21 cellular contexts compared by ENCODE assay signal in genomic region chr1:25492323-25492722, GRCh38. TPM values are rescaled to one million over a fixed set of nuclear protein-coding genes. Genes with fewer than 3 reads are reported as not detected.
DNase-seq lines count a peak whose midpoint lies in the region; ATAC-seq and TF ChIP-seq lines count a peak whose summit lies in the region.
"Had no signal": no experiment of that assay in that cellular context is flagged by ENCODE, and none has a peak within 500 bp of the region (broad histone marks: within the 10 kb centered on the region; RNA-seq: fewer than 3 reads in every experiment).

No MANE protein-coding gene starts in this region.

- H3K23ac ChIP-seq in H9 (ENCODE audit: insufficient read length, low read depth, low read length): no peak overlapping the region

- H4K8ac ChIP-seq in H9 (replicated peaks; ENCODE audit: insufficient read length, low read depth, low read length): no peak overlapping the region

- no CpG with 5 or more reads among the region's 8 CpGs for WGBS in H9 (ENCODE audit: extremely low coverage, insufficient read length, low lambda C conversion rate)
- WGBS in esophagus muscularis mucosa: 78% methylated on average over 8 of the region's 8 CpGs

- TF ChIP-seq EP300 in esophagus muscularis mucosa (IDR thresholded peaks at IDR 0.05): no peak

- H2BK20ac ChIP-seq in H9 (ENCODE audit: low read depth, low read length, poor library complexity, severe bottlenecking): no peak overlapping the region

- no peak overlapping the region for H2BK5ac ChIP-seq in H9 (ENCODE audit: insufficient read length, low read length)

- no peak overlapping the region for H3K4me2 ChIP-seq in H9 (ENCODE audit: insufficient read depth, insufficient read length, low read length)

- H3K4me1 ChIP-seq in H9 (ENCODE audit: insufficient read depth, low read length): no peaks in the 10 kb centered on the region
- H3K4me1 ChIP-seq in esophagus muscularis mucosa: peaks cover 0 to 17% (median 5%) of the 10 kb centered on the region in 4 donors
- H3K4me1 ChIP-seq: HAP-1 had no signal

- peak overlapping the region; percentile 20 for H3K27ac Mint-ChIP-seq in CD4-positive, alpha-beta T cell
- H3K27ac Mint-ChIP-seq in H9 (peak overlapping the region in 2 of 3 experiments; percentile 42 to 58; a peak in 2 of 7 replicates), chondrocyte (ENCODE audit: unreplicated experiment) (peak overlapping the region; percentile 0)

- intact Hi-C loops in CD4-positive, alpha-beta T cell (cut with DNase I, micrococcal nuclease): no loop called here
- intact Hi-C loops in esophagus muscularis mucosa (cut with DNase I): no loop called here

- H3K27me3 Mint-ChIP-seq in CD4-positive, alpha-beta T cell: no peaks in the 10 kb centered on the region
- H3K27me3 Mint-ChIP-seq in H9 (ENCODE audit: low read depth): no peaks in the 10 kb centered on the region
- H3K27me3 Mint-ChIP-seq in chondrocyte (ENCODE audit: low read depth): no peaks in the 10 kb centered on the region

- no peaks in the 10 kb centered on the region for H4K20me1 ChIP-seq in H9 (ENCODE audit: control insufficient read depth, insufficient read depth, insufficient read length)

- no peak overlapping the region for H2BK12ac ChIP-seq in H9 (ENCODE audit: insufficient read length, low read depth, low read length)

- POLR2A ChIA-PET in CD4-positive, alpha-beta T cell (lab: Charles Lee): interaction anchor here (1.4 kb wide), 1 partner anchor 327 kb away, joined by 5 read pairs; the partner anchor contains the start of gene MTFR1L

- H3K4me1 Mint-ChIP-seq in CD4-positive, alpha-beta T cell (ENCODE audit: low read depth): peaks cover 11% of the 10 kb centered on the region
- H3K4me1 Mint-ChIP-seq in H9: peaks cover 9 to 14% of the 10 kb centered on the region in 2 experiments
- H3K4me1 Mint-ChIP-seq in chondrocyte (ENCODE audit: low read depth): no peaks in the 10 kb centered on the region

- peaks cover 37 to 90% (median 75%) of the 10 kb centered on the region in 4 donors for H3K36me3 ChIP-seq in esophagus muscularis mucosa

- H3T11ph ChIP-seq in H9 (ENCODE audit: low read length): no peak overlapping the region

- H3K9me3 ChIP-seq in CD4-positive, alpha-beta T cell (ENCODE audit: control insufficient read depth, low read length): no peaks in the 10 kb centered on the region
- H3K9me3 ChIP-seq in H9 (ENCODE audit: control insufficient read depth, low read depth, low read length) (no peaks in the 10 kb centered on the region), esophagus muscularis mucosa (no peaks in the 10 kb centered on the region)
- H3K9me3 ChIP-seq: HAP-1 had no signal

- no peak overlapping the region for H2BK15ac ChIP-seq in H9 (ENCODE audit: low read depth, low read length)

- no peak overlapping the region for H2AK5ac ChIP-seq in H9 (ENCODE audit: insufficient read length, low read length)

- no peak overlapping the region for H3K4me3 Mint-ChIP-seq in CD4-positive, alpha-beta T cell
- H3K4me3 Mint-ChIP-seq in H9 (no peak overlapping the region), chondrocyte (ENCODE audit: unreplicated experiment) (no peak overlapping the region)

- no peak overlapping the region for H3K56ac ChIP-seq in H9 (ENCODE audit: insufficient read length, low read depth, low read length)

- H2AFZ ChIP-seq in H9 (ENCODE audit: low read length): no peak overlapping the region

- H4K5ac ChIP-seq in H9 (ENCODE audit: insufficient read length, low read depth, low read length): no peak overlapping the region

- H3K79me1 ChIP-seq in H9 (ENCODE audit: insufficient read depth, low read depth, low read length, poor library complexity, severe bottlenecking): no peaks in the 10 kb centered on the region

- H4K91ac ChIP-seq in H9 (ENCODE audit: insufficient read length, low read depth, low read length): no peak overlapping the region

- H3K23me2 ChIP-seq in H9 (ENCODE audit: insufficient read length, low read depth, low read length, poor library complexity, severe bottlenecking): no peaks in the 10 kb centered on the region

- H3K4ac ChIP-seq in H9 (ENCODE audit: low read depth, low read length): no peak overlapping the region

- no peak for DNase-seq in CD4-positive, alpha-beta T cell
- peak; percentile 39 for DNase-seq in H9
- no peak for DNase-seq in chondrocyte (ENCODE audit: low spot score)
- DNase-seq in left lobe of liver (ENCODE audit: low spot score): no peak
- no peak for DNase-seq in DMS153 treated with DMSO at 0.1 percent for 48 hours (lab: John Stamatoyannopoulos, UW; ENCODE audit: unreplicated experiment)
- no peak for DNase-seq in coronary artery (ENCODE audit: low spot score)
- DNase-seq in esophagus muscularis mucosa (ENCODE audit: extremely low spot score): no peak
- DNase-seq: AML-193, DND-41, NCI-H1048, NCI-H1436, NCI-H1930, NCI-H226, NCI-H524, NCI-H82, PC-3, SIG-M5 had no signal

- H3K4me3 ChIP-seq in coronary artery: no peak overlapping the region
- H3K4me3 ChIP-seq in esophagus muscularis mucosa: no peak overlapping the region
- H3K4me3 ChIP-seq: HAP-1 had no signal

- H3K9ac ChIP-seq in H9 (ENCODE audit: extremely low read depth, insufficient read length, low read length): no peak overlapping the region

- H3K36me3 Mint-ChIP-seq in CD4-positive, alpha-beta T cell (ENCODE audit: low read depth): peaks cover 80% of the 10 kb centered on the region
- peaks cover 4 to 49% (median 7%) of the 10 kb centered on the region in 3 experiments; a peak in 4 of 7 replicates for H3K36me3 Mint-ChIP-seq in H9 (ENCODE audit: insufficient read depth in 1 of 3, low read depth in 3 of 3)
- H3K36me3 Mint-ChIP-seq in chondrocyte (ENCODE audit: low read depth): peaks cover 42% of the 10 kb centered on the region

- no peak for TF ChIP-seq POLR2A in esophagus muscularis mucosa (IDR thresholded peaks at IDR 0.05; ENCODE audit: low read depth)

- H3K18ac ChIP-seq in H9 (ENCODE audit: insufficient read length, low read depth, low read length): no peak overlapping the region

- H3K27ac ChIP-seq in CD4-positive, alpha-beta T cell (ENCODE audit: low read depth, low read length): no peak overlapping the region
- H3K27ac ChIP-seq in H9 (ENCODE audit: insufficient read length, low read depth, low read length): no peak overlapping the region
- no peak overlapping the region for H3K27ac ChIP-seq in coronary artery
- no peak overlapping the region for H3K27ac ChIP-seq in esophagus muscularis mucosa (replicated peaks in 1 of 4)
- H3K27ac ChIP-seq: C4-2B, HL-60, RWPE1 had no signal

- no peaks in the 10 kb centered on the region for H3K79me2 ChIP-seq in H9 (ENCODE audit: insufficient read depth, low read length)

- CTCF ChIA-PET in CD4-positive, alpha-beta T cell (lab: Charles Lee): no interaction called here

- H2BK120ac ChIP-seq in H9 (ENCODE audit: low read depth, low read length, poor library complexity, severe bottlenecking): no peak overlapping the region

- no peak for ATAC-seq in CD4-positive, alpha-beta T cell (ENCODE audit: poor library complexity)
- peak; percentile 15 for ATAC-seq in left lobe of liver
- ATAC-seq: PC-3 had no signal

- H3K14ac ChIP-seq in H9 (ENCODE audit: insufficient read depth, low read length): no peak overlapping the region

- no peak for TF ChIP-seq CTCF in CD4-positive, alpha-beta T cell (IDR thresholded peaks at IDR 0.05)
- TF ChIP-seq CTCF in H9 (conservative IDR thresholded peaks at IDR 0.05): no peak
- TF ChIP-seq CTCF in chondrocyte (IDR thresholded peaks at IDR 0.05): no peak
- TF ChIP-seq CTCF in coronary artery (IDR thresholded peaks at IDR 0.05): no peak
- TF ChIP-seq CTCF in esophagus muscularis mucosa (IDR thresholded peaks at IDR 0.05): no peak

- H3K27me3 ChIP-seq in CD4-positive, alpha-beta T cell (ENCODE audit: control insufficient read depth, insufficient read depth, low read length): no peaks in the 10 kb centered on the region
- H3K27me3 ChIP-seq in H9 (ENCODE audit: insufficient read depth, low read length) (no peaks in the 10 kb centered on the region), esophagus muscularis mucosa (no peaks in the 10 kb centered on the region)

- H3K9me3 Mint-ChIP-seq in CD4-positive, alpha-beta T cell: no peaks in the 10 kb centered on the region
- H3K9me3 Mint-ChIP-seq in H9 (no peaks in the 10 kb centered on the region), chondrocyte (ENCODE audit: low read depth) (no peaks in the 10 kb centered on the region)

RNA-seq across cellular contexts. Expression of gene LDLRAP1, which starts 51.1 kb away (rescaled TPM):
- total RNA-seq in CD4-positive, alpha-beta T cell: 10 to 100 TPM; 70.5 to 73.5 TPM
- 15.7 and 18.9 TPM in 2 replicates for total RNA-seq in H9 (2021)
- 20.7 to 23.5 TPM (median 23.5 TPM) in 3 replicates for total RNA-seq in chondrocyte
- total RNA-seq in left lobe of liver: 23.4 TPM
- 10 to 100 TPM; 12.6 to 21.2 (median 16.3) TPM for total RNA-seq in esophagus muscularis mucosa

Comparison
In these comparisons a context has a peak if more than half of its experiments do, and no peak if none do; other contexts are left out.
1. H3K27ac Mint-ChIP-seq: peak in every context shown above with its lines; median percentile 50 in H9; 20 in CD4-positive, alpha-beta T cell; 0 in chondrocyte.